In genomic region chr5:138874241-138874640, GRCh38 we compare ENCODE assay signal across 2 cellular contexts.
TF ChIP-seq lines count a peak whose summit lies in the region.

No MANE protein-coding gene starts in this region.

TF ChIP-seq in GM23338, 12 proteins besides CTCF, POLR2A, EP300 and RAD21:
- no peak for TF ChIP-seq REST (IDR thresholded peaks at IDR 0.05; ENCODE audit: unreplicated experiment)
- TF ChIP-seq ZNF462 (CRISPR knock-in tag; IDR thresholded peaks at IDR 0.05): no peak
- TF ChIP-seq POLR2AphosphoS5 (IDR thresholded peaks at IDR 0.05; ENCODE audit: low read depth): no peak
- TF ChIP-seq CREB1 (CRISPR knock-in tag; IDR thresholded peaks at IDR 0.05; ENCODE audit: low read depth): no peak
- no peak for TF ChIP-seq NANOG (IDR thresholded peaks at IDR 0.05; ENCODE audit: borderline replicate concordance)
- TF ChIP-seq EZH2 (IDR thresholded peaks at IDR 0.05; ENCODE audit: low read depth, unreplicated experiment): no peak
- no peak for TF ChIP-seq ZNF331 (CRISPR knock-in tag; IDR thresholded peaks at IDR 0.05; ENCODE audit: low read depth)
- TF ChIP-seq ETS1 (IDR thresholded peaks at IDR 0.05): no peak

TF ChIP-seq in WTC11, 78 proteins besides CTCF, POLR2A, EP300 and RAD21 (continued from another document):
- TF ChIP-seq E2F4 (CRISPR knock-in tag; IDR thresholded peaks at IDR 0.05; ENCODE audit: borderline replicate concordance, low read depth) (no peak), NFE2L1 (CRISPR knock-in tag; IDR thresholded peaks at IDR 0.05) (no peak), ATF2 (CRISPR knock-in tag; IDR thresholded peaks at IDR 0.05; ENCODE audit: borderline replicate concordance, low read depth) (no peak), E2F5 (CRISPR knock-in tag; IDR thresholded peaks at IDR 0.05) (no peak), CREM (CRISPR knock-in tag; IDR thresholded peaks at IDR 0.05) (no peak), ATF3 (CRISPR knock-in tag; conservative IDR thresholded peaks at IDR 0.05) (no peak), RELA (CRISPR knock-in tag; IDR thresholded peaks at IDR 0.05; ENCODE audit: borderline replicate concordance) (no peak)
